8 cellular contexts compared by ENCODE assay signal in the genomic region with DNA sequence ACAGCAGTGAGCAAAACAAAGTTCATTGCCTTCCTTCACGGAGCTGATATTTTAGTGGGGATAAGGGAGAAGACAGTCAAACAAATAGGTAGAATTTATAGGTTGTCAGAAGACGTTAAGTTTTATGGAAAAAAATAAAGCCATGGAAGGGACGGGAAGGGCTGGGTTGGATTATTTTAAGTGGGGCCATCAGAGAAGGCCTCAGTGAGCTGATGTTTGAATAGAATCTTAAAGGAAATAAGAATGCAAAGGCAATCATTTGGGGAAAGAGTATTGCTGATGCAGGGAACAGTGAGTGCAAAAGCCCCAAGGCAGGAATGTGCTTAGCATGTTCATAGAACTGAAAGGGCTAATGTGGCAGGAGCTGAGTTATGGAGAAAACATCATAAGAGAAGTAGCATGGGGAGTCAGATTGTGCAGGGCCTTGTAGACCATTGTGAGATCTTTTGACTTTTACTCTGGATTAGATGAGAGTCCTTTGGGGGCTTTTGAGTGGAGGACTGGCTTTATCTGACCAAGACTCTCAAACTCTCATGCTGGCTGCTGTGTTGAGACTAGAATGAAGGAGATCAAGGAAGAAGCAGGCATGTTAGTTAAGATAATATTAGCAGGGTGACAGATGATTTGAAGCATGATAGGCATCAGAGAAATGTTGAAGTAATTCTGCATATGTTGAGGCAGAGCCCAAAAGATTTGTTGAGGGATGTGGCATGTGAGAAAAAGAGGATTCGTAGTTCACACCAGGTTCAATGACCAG.
A peak's percentile ranks its signal among the peaks of the same experiment; 100 is the strongest.
DNase-seq lines count a peak whose midpoint lies in the region; ATAC-seq, FAIRE-seq and TF ChIP-seq lines count a peak whose summit lies in the region.
"Not testable (repeated sequence)": the region's sequence is repeated elsewhere in the genome, so short reads cannot be mapped to it uniquely, and the experiment has no call there.

No MANE protein-coding gene starts in this region.

- not testable (repeated sequence) for TF ChIP-seq RAD21 in K562 (CRISPR knock-in tag; conservative IDR thresholded peaks at IDR 0.05 in 1 of 2, IDR thresholded peaks at IDR 0.05 in 1 of 2)

- H3K4me2 ChIP-seq in K562 (ENCODE audit: insufficient read depth, low read length): not testable (repeated sequence)

- POLR2A ChIA-PET in K562 (lab: Yijun Ruan, JAX): not testable (repeated sequence)

- peak; percentile 29 for ATAC-seq in RWPE2 (ENCODE audit: low read depth)
- not testable (repeated sequence) for ATAC-seq in K562
- peak; percentile 7 for ATAC-seq in Right ventricle myocardium superior (ENCODE audit: poor library complexity)
- peak; percentile 11 for ATAC-seq in left colon
- peak; percentile 10 to 29 for ATAC-seq in natural killer cell treated with Interleukin-12 subunit alpha and Interleukin-12 subunit beta and Interleukin-15 and Interleukin-18, amount 100 ng/mL, for 72 hours
- ATAC-seq in stimulated activated naive B cell treated with anti-CD40 and anti-IgM and Interleukin-4, amounts not matched to agents 10 μg/mL and 1 μg/mL and 100 μg/mL, for 72 hours (replicated peaks): peak; percentile 19 to 28

- TF ChIP-seq CTCF in RWPE2 (IDR thresholded peaks at IDR 0.05; ENCODE audit: poor library complexity, severe bottlenecking); K562 (IDR thresholded peaks at IDR 0.05 in 2 of 3, conservative IDR thresholded peaks at IDR 0.05 in 1 of 3; ENCODE audit: insufficient read depth in 2 of 3, low read depth in 1 of 3, low read length in 3 of 3): not testable (repeated sequence)

- not testable (repeated sequence) for H3K4me3 Mint-ChIP-seq in natural killer cell treated with Interleukin-12 subunit alpha and Interleukin-12 subunit beta and Interleukin-15 and Interleukin-18, amount 100 ng/mL, for 72 hours; stimulated activated naive B cell treated with anti-CD40 and anti-IgM and Interleukin-4, amounts not matched to agents 10 μg/mL and 1 μg/mL and 100 μg/mL, for 72 hours

- not testable (repeated sequence) for H3K4me3 ChIP-seq in RWPE2 (ENCODE audit: severe bottlenecking); K562

- H3K9ac ChIP-seq in K562 (ENCODE audit: insufficient read depth in 1 of 2, low read depth in 2 of 2, low read length in 2 of 2): not testable (repeated sequence)

- not testable (repeated sequence) for H3K9me3 Mint-ChIP-seq in natural killer cell treated with Interleukin-12 subunit alpha and Interleukin-12 subunit beta and Interleukin-15 and Interleukin-18, amount 100 ng/mL, for 72 hours; stimulated activated naive B cell treated with anti-CD40 and anti-IgM and Interleukin-4, amounts not matched to agents 10 μg/mL and 1 μg/mL and 100 μg/mL, for 72 hours

- peaks cover 59% of the 10 kb centered on the region for H3K79me2 ChIP-seq in K562 (ENCODE audit: control insufficient read depth, insufficient read depth, low read length)

- 13% methylated on average over 4 of the region's 4 CpGs for WGBS in K562 (ENCODE audit: insufficient coverage, low coverage, missing lambda C conversion rate)

- H3K27me3 Mint-ChIP-seq in natural killer cell treated with Interleukin-12 subunit alpha and Interleukin-12 subunit beta and Interleukin-15 and Interleukin-18, amount 100 ng/mL, for 72 hours; stimulated activated naive B cell treated with anti-CD40 and anti-IgM and Interleukin-4, amounts not matched to agents 10 μg/mL and 1 μg/mL and 100 μg/mL, for 72 hours: not testable (repeated sequence)

- H2AFZ ChIP-seq in K562 (ENCODE audit: low read depth, low read length): not testable (repeated sequence)

- not testable (repeated sequence) for H3K27ac ChIP-seq in RWPE2 (ENCODE audit: poor library complexity, severe bottlenecking); K562 (ENCODE audit: extremely low read depth, low read depth, low read length)

- not testable (repeated sequence) for TF ChIP-seq POLR2A in K562 (conservative IDR thresholded peaks at IDR 0.05)

- peaks cover 33% of the 10 kb centered on the region for H3K9me3 ChIP-seq in RWPE2 (ENCODE audit: severe bottlenecking)
- not testable (repeated sequence) for H3K9me3 ChIP-seq in K562 (replicated peaks; ENCODE audit: control insufficient read depth, insufficient read depth, low read depth, low read length)

- not testable (repeated sequence) for H3K36me3 ChIP-seq in RWPE2 (ENCODE audit: low read depth)
- H3K36me3 ChIP-seq in K562 (ENCODE audit: control insufficient read depth, insufficient read depth, low read length): peaks cover 23% of the 10 kb centered on the region; the same call in 1 of the 3 replicates

- not testable (repeated sequence) for H3K9me1 ChIP-seq in K562 (ENCODE audit: control insufficient read depth, insufficient read depth, low read length)

- BruUV-seq in K562 (replicated peaks; lab: Mats Ljungman, UMichigan): TSS peak; percentile 23

- not testable (repeated sequence) for TF ChIP-seq EP300 in K562 (IDR thresholded peaks at IDR 0.05; ENCODE audit: low read length)

- not testable (repeated sequence) for FAIRE-seq in K562 (lab: Jason Lieb, UNC)

- DNase-seq in AG08396 (ENCODE audit: low spot score) (peak; percentile 5), HT-29 (ENCODE audit: low spot score) (peak; percentile 35), K562 (ENCODE audit: extremely low read depth in 1 of 4, low spot score in 3 of 4) (peak in 1 of 4 experiments; percentile 11)
- DNase-seq in RWPE2 (ENCODE audit: low spot score); Right ventricle myocardium superior; left colon; stimulated activated naive B cell treated with anti-CD40 and anti-IgM and Interleukin-4, amounts not matched to agents 10 μg/mL and 1 μg/mL and 100 μg/mL, for 72 hours: not testable (repeated sequence)
- DNase-seq in natural killer cell treated with Interleukin-12 subunit alpha and Interleukin-12 subunit beta and Interleukin-15 and Interleukin-18, amount 100 ng/mL, for 72 hours (ENCODE audit: low spot score): peak; percentile 60

- in situ Hi-C loops in K562 (cut with MboI): not testable (repeated sequence)

- not testable (repeated sequence) for H3K36me3 Mint-ChIP-seq in natural killer cell treated with Interleukin-12 subunit alpha and Interleukin-12 subunit beta and Interleukin-15 and Interleukin-18, amount 100 ng/mL, for 72 hours; stimulated activated naive B cell treated with anti-CD40 and anti-IgM and Interleukin-4, amounts not matched to agents 10 μg/mL and 1 μg/mL and 100 μg/mL, for 72 hours

- H4K20me1 ChIP-seq in K562 (replicated peaks; ENCODE audit: control insufficient read depth, insufficient read depth, low read length): not testable (repeated sequence)

- intact Hi-C loops in K562 (cut with micrococcal nuclease); Right ventricle myocardium superior (cut with DNase I); left colon (cut with DNase I, micrococcal nuclease): not testable (repeated sequence)

- CTCF ChIA-PET in K562 (lab: Yijun Ruan, JAX; ENCODE audit: low intra/inter-chr PET ratio): not testable (repeated sequence)

- not testable (repeated sequence) for H3K27me3 ChIP-seq in RWPE2 (ENCODE audit: insufficient read depth, poor library complexity, severe bottlenecking); K562 (ENCODE audit: control insufficient read depth in 2 of 2, insufficient read depth in 2 of 2, low read length in 2 of 2)

- H3K4me1 Mint-ChIP-seq in natural killer cell treated with Interleukin-12 subunit alpha and Interleukin-12 subunit beta and Interleukin-15 and Interleukin-18, amount 100 ng/mL, for 72 hours (ENCODE audit: low read depth in 2 of 2); stimulated activated naive B cell treated with anti-CD40 and anti-IgM and Interleukin-4, amounts not matched to agents 10 μg/mL and 1 μg/mL and 100 μg/mL, for 72 hours: not testable (repeated sequence)

- not testable (repeated sequence) for H3K27ac Mint-ChIP-seq in natural killer cell treated with Interleukin-12 subunit alpha and Interleukin-12 subunit beta and Interleukin-15 and Interleukin-18, amount 100 ng/mL, for 72 hours; stimulated activated naive B cell treated with anti-CD40 and anti-IgM and Interleukin-4, amounts not matched to agents 10 μg/mL and 1 μg/mL and 100 μg/mL, for 72 hours

- not testable (repeated sequence) for H3K4me1 ChIP-seq in RWPE2 (ENCODE audit: insufficient read depth, poor library complexity, severe bottlenecking); K562 (replicated peaks in 1 of 2; ENCODE audit: control insufficient read depth in 2 of 2, insufficient read depth in 2 of 2, low read length in 2 of 2)
